1 cellular context compared by ENCODE assay signal in the genomic region with DNA sequence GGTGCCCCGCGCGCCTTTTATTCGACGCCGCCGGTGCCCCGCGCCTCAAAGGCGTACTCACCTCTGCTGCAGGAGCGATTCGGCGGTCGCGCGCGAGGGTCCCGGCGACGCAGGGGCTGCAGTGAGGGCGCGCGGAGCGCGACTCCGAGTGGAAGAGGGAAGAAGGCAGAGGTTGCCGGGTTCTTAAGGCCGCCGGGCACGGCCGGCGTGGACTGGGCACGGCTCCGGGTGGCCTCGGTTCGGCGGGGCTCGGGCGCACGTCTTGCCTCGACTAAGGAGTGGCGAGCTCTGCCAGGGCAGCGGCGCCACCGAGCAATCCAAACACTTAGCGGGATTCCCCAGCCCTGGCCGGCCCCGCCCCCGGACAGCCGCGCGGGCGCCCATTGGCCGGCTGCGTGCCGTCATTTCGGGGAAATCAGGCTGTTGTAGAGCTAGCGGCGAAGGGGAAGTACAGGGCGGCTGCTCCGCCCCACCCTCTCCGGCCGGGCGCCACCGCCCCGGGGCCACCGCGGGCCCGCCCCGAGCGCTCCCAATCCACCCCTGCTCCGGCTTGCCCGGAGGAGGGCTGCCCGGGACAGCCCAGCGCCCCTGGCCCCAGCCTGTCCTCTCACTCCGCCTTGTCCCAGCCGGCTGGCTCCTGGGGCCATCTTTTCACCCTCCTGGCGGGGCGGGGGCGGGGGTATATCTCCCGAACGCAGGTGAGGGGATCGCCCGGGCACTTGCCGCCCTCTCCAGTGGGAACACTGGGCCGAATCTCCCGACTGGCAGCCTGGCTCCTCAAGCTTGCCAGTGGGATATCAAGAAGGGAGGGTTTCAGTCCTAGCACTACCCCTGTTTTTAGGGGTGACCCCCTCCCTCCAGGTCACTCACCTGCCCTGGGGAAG.
A peak's percentile ranks its signal among the peaks of the same experiment; 100 is the strongest.
TF ChIP-seq lines count a peak whose summit lies in the region.

A gene with protein sequence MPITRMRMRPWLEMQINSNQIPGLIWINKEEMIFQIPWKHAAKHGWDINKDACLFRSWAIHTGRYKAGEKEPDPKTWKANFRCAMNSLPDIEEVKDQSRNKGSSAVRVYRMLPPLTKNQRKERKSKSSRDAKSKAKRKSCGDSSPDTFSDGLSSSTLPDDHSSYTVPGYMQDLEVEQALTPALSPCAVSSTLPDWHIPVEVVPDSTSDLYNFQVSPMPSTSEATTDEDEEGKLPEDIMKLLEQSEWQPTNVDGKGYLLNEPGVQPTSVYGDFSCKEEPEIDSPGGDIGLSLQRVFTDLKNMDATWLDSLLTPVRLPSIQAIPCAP (minus strand): TSS at position 290 of the 884 bp plus-strand sequence. CDS start 1,295 bp downstream, outside the sequence.

TF ChIP-seq in HEK293, 187 proteins besides CTCF, POLR2A, EP300 and RAD21 (continued from another document and continues in another):
- peak; percentile 44; the same call in 1 of the 2 replicates for TF ChIP-seq ZNF398 (tag by site-specific recombination; IDR thresholded peaks at IDR 0.05)
- no peak for TF ChIP-seq ZNF555 (tag by site-specific recombination; conservative IDR thresholded peaks at IDR 0.05)
- peak; percentile 82 for TF ChIP-seq ZSCAN30 (tag by site-specific recombination; IDR thresholded peaks at IDR 0.05)
- TF ChIP-seq ZNF664 (tag by site-specific recombination; IDR thresholded peaks at IDR 0.05) = no peak
- no peak for TF ChIP-seq ZNF132 (tag by site-specific recombination; IDR thresholded peaks at IDR 0.05; ENCODE audit: borderline replicate concordance)
- no peak for TF ChIP-seq ZNF280C (tag by site-specific recombination; IDR thresholded peaks at IDR 0.05)
- no peak for TF ChIP-seq ZNF776 (tag by site-specific recombination; IDR thresholded peaks at IDR 0.05; ENCODE audit: borderline replicate concordance)
- TF ChIP-seq SETDB1 (IDR thresholded peaks at IDR 0.05; ENCODE audit: insufficient read length, low read length) = no peak
- no peak for TF ChIP-seq ZNF768 (tag by site-specific recombination; IDR thresholded peaks at IDR 0.05)
- no peak for TF ChIP-seq GLI2 (tag by site-specific recombination; IDR thresholded peaks at IDR 0.05; ENCODE audit: borderline replicate concordance, low read depth)
- no peak for TF ChIP-seq ZNF140 (tag by site-specific recombination; IDR thresholded peaks at IDR 0.05)
- TF ChIP-seq REST (tag by site-specific recombination; IDR thresholded peaks at IDR 0.05) = no peak
- no peak for TF ChIP-seq PBX3 (CRISPR knock-in tag; IDR thresholded peaks at IDR 0.05)
- TF ChIP-seq ZNF37A (tag by site-specific recombination; IDR thresholded peaks at IDR 0.05) = no peak
- TF ChIP-seq, protein P1, sequence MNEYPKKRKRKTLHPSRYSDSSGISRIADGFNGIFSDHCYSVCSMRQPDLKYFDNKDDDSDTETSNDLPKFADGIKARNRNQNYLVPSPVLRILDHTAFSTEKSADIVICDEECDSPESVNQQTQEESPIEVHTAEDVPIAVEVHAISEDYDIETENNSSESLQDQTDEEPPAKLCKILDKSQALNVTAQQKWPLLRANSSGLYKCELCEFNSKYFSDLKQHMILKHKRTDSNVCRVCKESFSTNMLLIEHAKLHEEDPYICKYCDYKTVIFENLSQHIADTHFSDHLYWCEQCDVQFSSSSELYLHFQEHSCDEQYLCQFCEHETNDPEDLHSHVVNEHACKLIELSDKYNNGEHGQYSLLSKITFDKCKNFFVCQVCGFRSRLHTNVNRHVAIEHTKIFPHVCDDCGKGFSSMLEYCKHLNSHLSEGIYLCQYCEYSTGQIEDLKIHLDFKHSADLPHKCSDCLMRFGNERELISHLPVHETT (tag by site-specific recombination; IDR thresholded peaks at IDR 0.05) = no peak
- TF ChIP-seq, protein P2, sequence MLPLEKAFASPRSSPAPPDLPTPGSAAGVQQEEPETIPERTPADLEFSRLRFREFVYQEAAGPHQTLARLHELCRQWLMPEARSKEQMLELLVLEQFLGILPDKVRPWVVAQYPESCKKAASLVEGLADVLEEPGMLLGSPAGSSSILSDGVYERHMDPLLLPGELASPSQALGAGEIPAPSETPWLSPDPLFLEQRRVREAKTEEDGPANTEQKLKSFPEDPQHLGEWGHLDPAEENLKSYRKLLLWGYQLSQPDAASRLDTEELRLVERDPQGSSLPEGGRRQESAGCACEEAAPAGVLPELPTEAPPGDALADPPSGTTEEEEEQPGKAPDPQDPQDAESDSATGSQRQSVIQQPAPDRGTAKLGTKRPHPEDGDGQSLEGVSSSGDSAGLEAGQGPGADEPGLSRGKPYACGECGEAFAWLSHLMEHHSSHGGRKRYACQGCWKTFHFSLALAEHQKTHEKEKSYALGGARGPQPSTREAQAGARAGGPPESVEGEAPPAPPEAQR (tag by site-specific recombination; IDR thresholded peaks at IDR 0.05) = no peak
- TF ChIP-seq ZNF645 (tag by site-specific recombination; IDR thresholded peaks at IDR 0.05) = no peak
- TF ChIP-seq KLF16 (tag by site-specific recombination; IDR thresholded peaks at IDR 0.05) = peak; percentile 82
- no peak; the same call in none of the 2 replicates for TF ChIP-seq ZNF561 (tag by site-specific recombination; IDR thresholded peaks at IDR 0.05; ENCODE audit: borderline replicate concordance)
- TF ChIP-seq ZNF157 (tag by site-specific recombination; IDR thresholded peaks at IDR 0.05) = no peak
- TF ChIP-seq, protein P3, sequence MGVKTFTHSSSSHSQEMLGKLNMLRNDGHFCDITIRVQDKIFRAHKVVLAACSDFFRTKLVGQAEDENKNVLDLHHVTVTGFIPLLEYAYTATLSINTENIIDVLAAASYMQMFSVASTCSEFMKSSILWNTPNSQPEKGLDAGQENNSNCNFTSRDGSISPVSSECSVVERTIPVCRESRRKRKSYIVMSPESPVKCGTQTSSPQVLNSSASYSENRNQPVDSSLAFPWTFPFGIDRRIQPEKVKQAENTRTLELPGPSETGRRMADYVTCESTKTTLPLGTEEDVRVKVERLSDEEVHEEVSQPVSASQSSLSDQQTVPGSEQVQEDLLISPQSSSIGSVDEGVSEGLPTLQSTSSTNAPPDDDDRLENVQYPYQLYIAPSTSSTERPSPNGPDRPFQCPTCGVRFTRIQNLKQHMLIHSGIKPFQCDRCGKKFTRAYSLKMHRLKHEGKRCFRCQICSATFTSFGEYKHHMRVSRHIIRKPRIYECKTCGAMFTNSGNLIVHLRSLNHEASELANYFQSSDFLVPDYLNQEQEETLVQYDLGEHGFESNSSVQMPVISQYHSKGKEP (tag by site-specific recombination; IDR thresholded peaks at IDR 0.05) = no peak
- no peak for TF ChIP-seq ZNF114 (tag by site-specific recombination; IDR thresholded peaks at IDR 0.05)
- TF ChIP-seq ZNF214 (tag by site-specific recombination; IDR thresholded peaks at IDR 0.05; ENCODE audit: borderline replicate concordance) = no peak
- no peak for TF ChIP-seq ZNF404 (tag by site-specific recombination; IDR thresholded peaks at IDR 0.05)
- 0 out of 2 replicates have a peak, but pooled peaks have one; percentile 48 for TF ChIP-seq ZNF324 (tag by site-specific recombination; IDR thresholded peaks at IDR 0.05)
- TF ChIP-seq SP2 (tag by site-specific recombination; IDR thresholded peaks at IDR 0.05) = peak; percentile 85
- 0 out of 2 replicates have a peak, but pooled peaks have one; percentile 52 for TF ChIP-seq ZNF600 (tag by site-specific recombination; IDR thresholded peaks at IDR 0.05)
- TF ChIP-seq, protein P4, sequence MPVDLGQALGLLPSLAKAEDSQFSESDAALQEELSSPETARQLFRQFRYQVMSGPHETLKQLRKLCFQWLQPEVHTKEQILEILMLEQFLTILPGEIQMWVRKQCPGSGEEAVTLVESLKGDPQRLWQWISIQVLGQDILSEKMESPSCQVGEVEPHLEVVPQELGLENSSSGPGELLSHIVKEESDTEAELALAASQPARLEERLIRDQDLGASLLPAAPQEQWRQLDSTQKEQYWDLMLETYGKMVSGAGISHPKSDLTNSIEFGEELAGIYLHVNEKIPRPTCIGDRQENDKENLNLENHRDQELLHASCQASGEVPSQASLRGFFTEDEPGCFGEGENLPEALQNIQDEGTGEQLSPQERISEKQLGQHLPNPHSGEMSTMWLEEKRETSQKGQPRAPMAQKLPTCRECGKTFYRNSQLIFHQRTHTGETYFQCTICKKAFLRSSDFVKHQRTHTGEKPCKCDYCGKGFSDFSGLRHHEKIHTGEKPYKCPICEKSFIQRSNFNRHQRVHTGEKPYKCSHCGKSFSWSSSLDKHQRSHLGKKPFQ (tag by site-specific recombination; IDR thresholded peaks at IDR 0.05) = no peak
- TF ChIP-seq ZBTB48 (tag by site-specific recombination; IDR thresholded peaks at IDR 0.05) = peak; percentile 90
- no peak for TF ChIP-seq MEIS1 (CRISPR knock-in tag; IDR thresholded peaks at IDR 0.05; ENCODE audit: borderline replicate concordance)
- TF ChIP-seq RBAK (tag by site-specific recombination; IDR thresholded peaks at IDR 0.05) = no peak
- TF ChIP-seq ZNF302 (tag by site-specific recombination; IDR thresholded peaks at IDR 0.05; ENCODE audit: low read depth) = no peak
- TF ChIP-seq, protein P5, sequence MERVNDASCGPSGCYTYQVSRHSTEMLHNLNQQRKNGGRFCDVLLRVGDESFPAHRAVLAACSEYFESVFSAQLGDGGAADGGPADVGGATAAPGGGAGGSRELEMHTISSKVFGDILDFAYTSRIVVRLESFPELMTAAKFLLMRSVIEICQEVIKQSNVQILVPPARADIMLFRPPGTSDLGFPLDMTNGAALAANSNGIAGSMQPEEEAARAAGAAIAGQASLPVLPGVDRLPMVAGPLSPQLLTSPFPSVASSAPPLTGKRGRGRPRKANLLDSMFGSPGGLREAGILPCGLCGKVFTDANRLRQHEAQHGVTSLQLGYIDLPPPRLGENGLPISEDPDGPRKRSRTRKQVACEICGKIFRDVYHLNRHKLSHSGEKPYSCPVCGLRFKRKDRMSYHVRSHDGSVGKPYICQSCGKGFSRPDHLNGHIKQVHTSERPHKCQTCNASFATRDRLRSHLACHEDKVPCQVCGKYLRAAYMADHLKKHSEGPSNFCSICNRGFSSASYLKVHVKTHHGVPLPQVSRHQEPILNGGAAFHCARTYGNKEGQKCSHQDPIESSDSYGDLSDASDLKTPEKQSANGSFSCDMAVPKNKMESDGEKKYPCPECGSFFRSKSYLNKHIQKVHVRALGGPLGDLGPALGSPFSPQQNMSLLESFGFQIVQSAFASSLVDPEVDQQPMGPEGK (tag by site-specific recombination; IDR thresholded peaks at IDR 0.05) = peak; percentile 74
